Comparison of ENCODE assay signal across 16 cellular contexts in genomic region chr3:127720161-127720823, GRCh38. TPM values are rescaled to one million over a fixed set of nuclear protein-coding genes. Genes with fewer than 3 reads are reported as not detected.
A peak's percentile ranks its signal among the peaks of the same experiment; 100 is the strongest.
DNase-seq lines count a peak whose midpoint lies in the region; ATAC-seq and TF ChIP-seq lines count a peak whose summit lies in the region.
"Had no signal": no experiment of that assay in that cellular context is flagged by ENCODE, and none has a peak within 500 bp of the region (broad histone marks: within the 10 kb centered on the region; RNA-seq: fewer than 3 reads in every experiment).

No MANE protein-coding gene starts in this region.

- no peak for TF ChIP-seq CTCF in VCaP (conservative IDR thresholded peaks at IDR 0.05)
- TF ChIP-seq CTCF in osteocyte (IDR thresholded peaks at IDR 0.05): no peak

- H3K4me1 Mint-ChIP-seq in osteocyte (ENCODE audit: unreplicated experiment): peaks cover 19% of the 10 kb centered on the region

- peak overlapping the region; percentile 13 for H3K27ac Mint-ChIP-seq in osteocyte (ENCODE audit: unreplicated experiment)
- H3K27ac Mint-ChIP-seq: CD4-positive, alpha-beta T cell; GM23338 had no signal

- H3K9ac ChIP-seq in stomach smooth muscle (ENCODE audit: low read length in 2 of 2): no peak overlapping the region
- H3K9ac ChIP-seq: BLaER1 treated with 17β-estradiol and CSF1 and Interleukin-3, amounts not matched to agents 10 nM and 100 nM had no signal

- H3K4me1 ChIP-seq in stomach smooth muscle (ENCODE audit: control insufficient read depth, insufficient read depth, low read length): peaks cover 47% of the 10 kb centered on the region

- H3K27me3 Mint-ChIP-seq in osteocyte (ENCODE audit: unreplicated experiment): no peaks in the 10 kb centered on the region

- H3K4me3 Mint-ChIP-seq in osteocyte (ENCODE audit: unreplicated experiment): no peak overlapping the region
- H3K4me3 Mint-ChIP-seq: CD4-positive, alpha-beta T cell; GM23338 had no signal

- peaks cover 0 to 13% of the 10 kb centered on the region in 2 donors for H3K36me3 ChIP-seq in stomach smooth muscle (ENCODE audit: control insufficient read depth in 2 of 2, insufficient read depth in 2 of 2, low read length in 2 of 2)

- ATAC-seq in GM18867 (IDR thresholded peaks at IDR 0.05; ENCODE audit: unreplicated experiment): no peak
- no peak for ATAC-seq in HG03095 (IDR thresholded peaks at IDR 0.05; ENCODE audit: unreplicated experiment)
- ATAC-seq: GM12878, GM23338 had no signal

- H3K36me3 Mint-ChIP-seq in osteocyte (ENCODE audit: unreplicated experiment): peaks cover 33% of the 10 kb centered on the region

- no peaks in the 10 kb centered on the region for H3K27me3 ChIP-seq in stomach smooth muscle (ENCODE audit: control insufficient read depth in 1 of 2, insufficient read depth in 2 of 2, low read length in 2 of 2)
- H3K27me3 ChIP-seq: BLaER1 treated with 17β-estradiol and CSF1 and Interleukin-3, amounts not matched to agents 10 nM and 100 nM had no signal

- H3K4me3 ChIP-seq in stomach smooth muscle (ENCODE audit: low read length in 2 of 2): no peak overlapping the region
- H3K4me3 ChIP-seq: BLaER1 treated with 17β-estradiol and CSF1 and Interleukin-3, amounts not matched to agents 10 nM and 100 nM; GM12878; GM23338 had no signal

- H3K27ac ChIP-seq in VCaP: peak overlapping the region; percentile 95
- H3K27ac ChIP-seq in stomach smooth muscle (ENCODE audit: low read length): peak overlapping the region; percentile 1
- H3K27ac ChIP-seq: 22Rv1; BLaER1 treated with 17β-estradiol and CSF1 and Interleukin-3, amounts not matched to agents 10 nM and 100 nM had no signal

- H3K9me3 Mint-ChIP-seq in osteocyte (ENCODE audit: unreplicated experiment): no peaks in the 10 kb centered on the region
- H3K9me3 Mint-ChIP-seq: CD4-positive, alpha-beta T cell had no signal

- no peaks in the 10 kb centered on the region for H3K9me3 ChIP-seq in stomach smooth muscle (ENCODE audit: control insufficient read depth in 2 of 2, low read length in 2 of 2)

- DNase-seq in activated effector memory CD4-positive, alpha-beta T cell treated with anti-CD3 and anti-CD28 coated beads, Interleukin-2, amount 50 U/mL, for 16 hours: peak; percentile 42
- no peak for DNase-seq in activated effector memory CD4-positive, alpha-beta T cell treated with Interleukin-2 at 50 U/mL for 16 hours
- no peak for DNase-seq in osteocyte (ENCODE audit: extremely low spot score, unreplicated experiment)
- no peak for DNase-seq in NCI-H2107 (lab: John Stamatoyannopoulos, UW)
- DNase-seq: AML-193; Calu3; CD4-positive, alpha-beta T cell; H7 had no signal

RNA-seq across cellular contexts. Expression of gene ABTB1, which starts 47.5 kb away (rescaled TPM):
- total RNA-seq in osteocyte: 69.8 and 73.4 TPM in 2 replicates
